ENCODE assay signal across 30 cellular contexts in the genomic region with DNA sequence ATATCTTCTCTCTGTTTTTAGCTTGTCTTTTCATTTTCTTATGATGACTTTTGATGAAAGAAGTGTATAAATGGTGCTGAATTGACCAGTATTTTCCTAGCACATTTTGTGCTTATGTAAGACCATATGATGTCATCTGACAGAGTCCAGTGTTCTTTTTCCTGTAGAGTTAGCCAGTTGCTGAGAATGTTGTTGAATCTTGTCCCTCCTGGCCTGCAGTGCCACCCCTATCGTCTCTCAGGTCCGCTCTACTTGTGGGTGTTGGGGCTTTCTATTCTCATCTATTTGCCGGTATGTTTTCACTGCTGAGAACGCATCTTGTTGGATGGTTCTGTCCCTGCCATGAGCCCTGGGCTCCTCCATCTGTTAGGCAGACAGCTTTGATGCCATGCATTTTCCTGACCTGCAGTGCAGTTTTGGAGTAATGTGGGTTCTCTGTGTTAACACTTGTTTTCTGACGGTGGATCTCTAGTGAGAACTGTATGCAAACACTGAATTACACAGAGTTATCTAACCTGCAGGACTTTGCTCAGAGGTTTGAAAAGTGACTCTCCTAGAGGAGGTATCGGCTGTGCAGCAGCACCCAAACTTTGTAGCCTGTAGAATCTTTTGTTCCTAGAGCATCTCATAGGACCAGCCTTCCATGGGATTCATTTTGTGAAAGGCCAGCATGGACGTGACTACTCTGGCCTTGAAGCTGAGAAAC. TPM values are rescaled to one million over a fixed set of nuclear protein-coding genes. Genes with fewer than 3 reads are reported as not detected.
"Had no signal": no experiment of that assay in that cellular context is flagged by ENCODE, and none has a peak within 500 bp of the region (broad histone marks: within the 10 kb centered on the region; RNA-seq: fewer than 3 reads in every experiment).

No MANE protein-coding gene starts in this region.

- H3K4me3 ChIP-seq: gastrocnemius medialis, thyroid gland, upper lobe of left lung had no signal

- DNase-seq: activated CD4-positive, alpha-beta T cell treated with anti-CD3 and anti-CD28 coated beads for 4 hours; activated CD4-positive, alpha-beta T cell treated with anti-CD3 and anti-CD28 coated beads, Interleukin-2, amount 50 U/mL, for 4 hours; activated CD4-positive, CD25-positive, alpha-beta regulatory T cell; activated effector memory CD4-positive, alpha-beta T cell treated with anti-CD3 and anti-CD28 coated beads, Interleukin-2, amount 50 U/mL, for 16 hours; activated naive CD4-positive, alpha-beta T cell treated with anti-CD3 and anti-CD28 coated beads for 36 hours; activated naive CD8-positive, alpha-beta T cell treated with anti-CD3 and anti-CD28 coated beads for 36 hours; activated T-cell treated with anti-CD3 and anti-CD28 coated beads for 4 hours; amniotic stem cell; brain microvascular endothelial cell; endodermal cell; gastrocnemius medialis; glutamatergic neuron; islet precursor cell; left ventricle myocardium superior; mammary epithelial cell; small intestine; stimulated activated CD4-positive, alpha-beta T cell treated with anti-CD3 and anti-CD28 coated beads, Interleukin-4, amount 100 ng/mL, for 24 hours; stimulated activated naive CD8-positive, alpha-beta T cell treated with anti-CD3 and anti-CD28 coated beads, Interleukin-15, amount 100 ng/mL, for 72 hours; substantia nigra; T-cell; thyroid gland; upper lobe of left lung had no signal

- ATAC-seq: esophagus mucosa; gastrocnemius medialis; left ventricle myocardium superior; sciatic nerve; stimulated activated effector memory CD8-positive, alpha-beta T cell treated with anti-CD3 and anti-CD28 coated beads, Interleukin-12 subunit alpha, Interleukin-12 subunit beta, amount 100 ng/mL, for 72 hours; stimulated activated naive CD8-positive, alpha-beta T cell treated with anti-CD3 and anti-CD28 coated beads, Interleukin-15, amount 100 ng/mL, for 72 hours; T-cell had no signal

RNA-seq across cellular contexts. Expression of gene SLC6A20, which starts 44.6 kb away (rescaled TPM):
- total RNA-seq: activated naive CD4-positive, alpha-beta T cell treated with anti-CD3 and anti-CD28 coated beads for 36 hours; activated naive CD8-positive, alpha-beta T cell treated with anti-CD3 and anti-CD28 coated beads for 36 hours; activated T-helper 1 cell treated with anti-CD3 and anti-CD28 coated beads, Interleukin-12 subunit alpha, Interleukin-12 subunit beta, Interleukin-2, Interleukin-4 antibody, amounts not matched to agents 30 ng/mL and 10 ng/mL and 1 ng/mL, durations not matched to agents 14 hours and 24 hours and 36 hours; astrocyte; cardiac septum; left ventricle myocardium superior; osteoblast; T-helper 2 cell treated with Interferon-gamma antibody and Interleukin-4, amounts not matched to agents 100 ng/mL and 5 ng/mL, for 36 hours had no signal
